Comparison of ENCODE assay signal across 8 cellular contexts in genomic region chr2:64019083-64019974, GRCh38. TPM values are rescaled to one million over a fixed set of nuclear protein-coding genes. Genes with fewer than 3 reads are reported as not detected.
DNase-seq lines count a peak whose midpoint lies in the region; ATAC-seq and TF ChIP-seq lines count a peak whose summit lies in the region.

Gene VPS54, minus strand, starts transcription at chr2:64019428. Its CDS starts 35,429 bp downstream, at chr2:63983999.

- H3K27me3 ChIP-seq in HUES6 (ENCODE audit: control insufficient read depth, insufficient read depth, low read length) (no peaks in the 10 kb centered on the region), left ventricle myocardium inferior (ENCODE audit: low read depth) (no peaks in the 10 kb centered on the region), psoas muscle (ENCODE audit: insufficient read depth in 3 of 3, low read length in 2 of 3) (no peaks in the 10 kb centered on the region)

- DNase-seq in DMS153 treated with DMSO at 0.1 percent for 48 hours (lab: John Stamatoyannopoulos, UW; ENCODE audit: unreplicated experiment) (peak; percentile 43), T follicular helper cell (ENCODE audit: low read depth) (peak; percentile 26), amniotic epithelial cell (ENCODE audit: low read depth) (peak; percentile 65), left ventricle myocardium inferior (peak; percentile 68), psoas muscle (peak; percentile 70 to 84)

- WGBS in psoas muscle, 3 donors = 1 to 2% (median 1%) methylated on average over 43 to 77 of the region's 77 CpGs
- WGBS in urinary bladder = under 1% methylated on average over 77 of the region's 77 CpGs

- H3K36me3 ChIP-seq in HUES6 (ENCODE audit: control insufficient read depth, insufficient read depth, low read length) = no peaks in the 10 kb centered on the region
- no peaks in the 10 kb centered on the region for H3K36me3 ChIP-seq in left ventricle myocardium inferior
- H3K36me3 ChIP-seq in psoas muscle (ENCODE audit: insufficient read depth in 1 of 2, low read depth in 1 of 2) = no peaks in the 10 kb centered on the region
- no peaks in the 10 kb centered on the region for H3K36me3 ChIP-seq in urinary bladder (ENCODE audit: insufficient read depth)

- peak; percentile 66 for ATAC-seq in GM21381 (IDR thresholded peaks at IDR 0.05; ENCODE audit: unreplicated experiment)
- ATAC-seq in psoas muscle = peak; percentile 90 to 93 (median 92)

- H3K4me1 ChIP-seq in HUES6 (ENCODE audit: control insufficient read depth, insufficient read depth, low read length) = peaks cover 15% of the 10 kb centered on the region
- peaks cover 62% of the 10 kb centered on the region for H3K4me1 ChIP-seq in left ventricle myocardium inferior
- H3K4me1 ChIP-seq in psoas muscle = peaks cover 30% of the 10 kb centered on the region
- H3K4me1 ChIP-seq in urinary bladder (ENCODE audit: insufficient read depth) = no peaks in the 10 kb centered on the region

- H3K4me3 ChIP-seq in HUES6 (ENCODE audit: low read depth, low read length) = peak within 1 kb of the TSS; percentile 82
- H3K4me3 ChIP-seq in left ventricle myocardium inferior = peak within 1 kb of the TSS; percentile 79
- peak within 1 kb of the TSS; percentile 81 for H3K4me3 ChIP-seq in psoas muscle
- H3K4me3 ChIP-seq in urinary bladder (ENCODE audit: low read depth, low read length) = peak within 1 kb of the TSS; percentile 86

- H3K27ac ChIP-seq in HUES6 (ENCODE audit: low read depth, low read length) (peak within 1 kb of the TSS; percentile 76; the same call in 1 of the 2 replicates), left ventricle myocardium inferior (replicated peaks) (peak within 1 kb of the TSS; percentile 97), psoas muscle (peak within 1 kb of the TSS; percentile 95), urinary bladder (ENCODE audit: low read depth) (peak within 1 kb of the TSS; percentile 99)

- H3K9ac ChIP-seq in HUES6 (ENCODE audit: low read length) = peak within 1 kb of the TSS; percentile 79

- TF ChIP-seq CTCF in left ventricle myocardium inferior (IDR thresholded peaks at IDR 0.05; ENCODE audit: borderline replicate concordance) = no peak
- TF ChIP-seq CTCF in psoas muscle (IDR thresholded peaks at IDR 0.05) = no peak

- H3K9me3 ChIP-seq in HUES6 (ENCODE audit: control insufficient read depth, insufficient read depth, low read depth, low read length) (no peaks in the 10 kb centered on the region), left ventricle myocardium inferior (replicated peaks) (no peaks in the 10 kb centered on the region), psoas muscle (no peaks in the 10 kb centered on the region)

- intact Hi-C loops in left ventricle myocardium inferior (cut with micrococcal nuclease) = no loop called here
- intact Hi-C loops in psoas muscle (cut with DNase I) = no loop called here

RNA-seq across cellular contexts. Expression of gene VPS54, which starts in this region (rescaled TPM):
- total RNA-seq in left ventricle myocardium inferior (9.9 TPM), psoas muscle (1 to 10 TPM; 7.2 to 9.9 (median 8.8) TPM), urinary bladder (64.4 TPM)
- polyA plus RNA-seq in psoas muscle (1 to 10 TPM; 5.1 to 8.2 (median 6.3) TPM), urinary bladder (14.0 TPM)

Comparison
In these comparisons a context has a peak if more than half of its experiments do, and no peak if none do; other contexts are left out.
1. Peak in every context shown above with its lines: DNase-seq, ATAC-seq, H3K4me3 ChIP-seq and H3K27ac ChIP-seq.
2. DNase-seq: peak in every context shown above with its lines; median percentile 77 in psoas muscle; 68 in left ventricle myocardium inferior; 65 in amniotic epithelial cell; 43 in DMS153 treated with DMSO at 0.1 percent for 48 hours; 26 in T follicular helper cell.